1 cellular context compared by ENCODE assay signal in the genomic region with DNA sequence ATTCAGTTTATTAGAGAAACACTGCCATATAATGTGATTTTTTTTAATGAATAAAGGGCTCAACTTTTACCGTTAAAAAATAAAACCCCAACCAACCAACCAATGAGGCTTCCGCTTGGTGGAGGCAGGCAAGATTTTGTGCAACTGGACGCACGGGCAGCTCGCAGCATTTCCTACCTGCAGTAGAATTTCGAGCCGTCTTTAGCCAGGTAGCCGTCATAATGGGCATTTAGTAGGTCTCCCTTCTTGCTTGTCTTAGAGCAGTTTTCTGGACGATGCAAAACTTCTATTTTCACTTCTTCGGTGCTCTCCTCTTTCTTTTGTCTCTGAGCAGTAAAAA.
TF ChIP-seq lines count a peak whose summit lies in the region.

No MANE protein-coding gene starts in this region.

TF ChIP-seq in HepG2, 621 proteins besides CTCF, POLR2A, EP300 and RAD21:
- TF ChIP-seq RELA (CRISPR knock-in tag; IDR thresholded peaks at IDR 0.05) (no peak), ZSCAN12 (CRISPR knock-in tag; IDR thresholded peaks at IDR 0.05) (0 out of 2 replicates have a peak, but pooled peaks have one; percentile 65), ELF1 (CRISPR knock-in tag; IDR thresholded peaks at IDR 0.05) (0 out of 2 replicates have a peak, but pooled peaks have one; percentile 0), ZNF569 (CRISPR knock-in tag; IDR thresholded peaks at IDR 0.05; ENCODE audit: borderline replicate concordance) (no peak), CAMTA2 (CRISPR knock-in tag; IDR thresholded peaks at IDR 0.05; ENCODE audit: borderline replicate concordance) (0 out of 2 replicates have a peak, but pooled peaks have one; percentile 10), ZNF746 (CRISPR knock-in tag; IDR thresholded peaks at IDR 0.05) (peak; percentile 17; the same call in 1 of the 2 replicates), DNMT1 (CRISPR knock-in tag; IDR thresholded peaks at IDR 0.05) (peak; percentile 23; the same call in 1 of the 2 replicates), ZNF629 (CRISPR knock-in tag; conservative IDR thresholded peaks at IDR 0.05) (no peak), ZNF724P (CRISPR knock-in tag; IDR thresholded peaks at IDR 0.05; ENCODE audit: borderline replicate concordance) (0 out of 2 replicates have a peak, but pooled peaks have one; percentile 40), CBX2 (IDR thresholded peaks at IDR 0.05; ENCODE audit: low read depth, low read length) (no peak), CBX2 (CRISPR knock-in tag; IDR thresholded peaks at IDR 0.05; ENCODE audit: low read depth) (no peak), HNF4G (IDR thresholded peaks at IDR 0.05; ENCODE audit: borderline replicate concordance, low read depth, low read length) (0 out of 2 replicates have a peak, but pooled peaks have one; percentile 0), HNF4G (CRISPR knock-in tag; IDR thresholded peaks at IDR 0.05; ENCODE audit: borderline replicate concordance, low read depth) (no peak), ZNF773 (CRISPR knock-in tag; IDR thresholded peaks at IDR 0.05; ENCODE audit: borderline replicate concordance) (0 out of 2 replicates have a peak, but pooled peaks have one; percentile 35), EEA1 (CRISPR knock-in tag; IDR thresholded peaks at IDR 0.05; ENCODE audit: borderline replicate concordance) (no peak), MYC (CRISPR knock-in tag; IDR thresholded peaks at IDR 0.05; ENCODE audit: borderline replicate concordance) (no peak), MTF2 (CRISPR knock-in tag; IDR thresholded peaks at IDR 0.05; ENCODE audit: borderline replicate concordance) (0 out of 2 replicates have a peak, but pooled peaks have one; percentile 6), GATAD1 (CRISPR knock-in tag; IDR thresholded peaks at IDR 0.05) (no peak), NFIC (IDR thresholded peaks at IDR 0.05; ENCODE audit: low read length) (0 out of 2 replicates have a peak, but pooled peaks have one; percentile 12), ELF4 (CRISPR knock-in tag; IDR thresholded peaks at IDR 0.05; ENCODE audit: borderline replicate concordance) (0 out of 2 replicates have a peak, but pooled peaks have one; percentile 4), KDM5A (IDR thresholded peaks at IDR 0.05; ENCODE audit: borderline replicate concordance, low read length) (peak; percentile 75; the same call in 1 of the 2 replicates), GTF2F1 (IDR thresholded peaks at IDR 0.05; ENCODE audit: low read length) (0 out of 2 replicates have a peak, but pooled peaks have one; percentile 1), ZNF557 (CRISPR knock-in tag; IDR thresholded peaks at IDR 0.05) (peak; percentile 85; the same call in 1 of the 2 replicates), MBD4 (IDR thresholded peaks at IDR 0.05; ENCODE audit: borderline replicate concordance, low read length) (0 out of 2 replicates have a peak, but pooled peaks have one; percentile 51), PHF21A (CRISPR knock-in tag; IDR thresholded peaks at IDR 0.05) (no peak)
- TF ChIP-seq, protein P1, sequence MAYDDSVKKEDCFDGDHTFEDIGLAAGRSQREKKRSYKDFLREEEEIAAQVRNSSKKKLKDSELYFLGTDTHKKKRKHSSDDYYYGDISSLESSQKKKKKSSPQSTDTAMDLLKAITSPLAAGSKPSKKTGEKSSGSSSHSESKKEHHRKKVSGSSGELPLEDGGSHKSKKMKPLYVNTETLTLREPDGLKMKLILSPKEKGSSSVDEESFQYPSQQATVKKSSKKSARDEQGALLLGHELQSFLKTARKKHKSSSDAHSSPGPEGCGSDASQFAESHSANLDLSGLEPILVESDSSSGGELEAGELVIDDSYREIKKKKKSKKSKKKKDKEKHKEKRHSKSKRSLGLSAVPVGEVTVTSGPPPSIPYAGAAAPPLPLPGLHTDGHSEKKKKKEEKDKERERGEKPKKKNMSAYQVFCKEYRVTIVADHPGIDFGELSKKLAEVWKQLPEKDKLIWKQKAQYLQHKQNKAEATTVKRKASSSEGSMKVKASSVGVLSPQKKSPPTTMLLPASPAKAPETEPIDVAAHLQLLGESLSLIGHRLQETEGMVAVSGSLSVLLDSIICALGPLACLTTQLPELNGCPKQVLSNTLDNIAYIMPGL (CRISPR knock-in tag; IDR thresholded peaks at IDR 0.05; ENCODE audit: borderline replicate concordance in 1 of 2, low read depth in 1 of 2) = no peak
- TF ChIP-seq, protein P2, sequence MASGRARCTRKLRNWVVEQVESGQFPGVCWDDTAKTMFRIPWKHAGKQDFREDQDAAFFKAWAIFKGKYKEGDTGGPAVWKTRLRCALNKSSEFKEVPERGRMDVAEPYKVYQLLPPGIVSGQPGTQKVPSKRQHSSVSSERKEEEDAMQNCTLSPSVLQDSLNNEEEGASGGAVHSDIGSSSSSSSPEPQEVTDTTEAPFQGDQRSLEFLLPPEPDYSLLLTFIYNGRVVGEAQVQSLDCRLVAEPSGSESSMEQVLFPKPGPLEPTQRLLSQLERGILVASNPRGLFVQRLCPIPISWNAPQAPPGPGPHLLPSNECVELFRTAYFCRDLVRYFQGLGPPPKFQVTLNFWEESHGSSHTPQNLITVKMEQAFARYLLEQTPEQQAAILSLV (CRISPR knock-in tag; IDR thresholded peaks at IDR 0.05; ENCODE audit: borderline replicate concordance) = no peak
- TF ChIP-seq, protein P3, sequence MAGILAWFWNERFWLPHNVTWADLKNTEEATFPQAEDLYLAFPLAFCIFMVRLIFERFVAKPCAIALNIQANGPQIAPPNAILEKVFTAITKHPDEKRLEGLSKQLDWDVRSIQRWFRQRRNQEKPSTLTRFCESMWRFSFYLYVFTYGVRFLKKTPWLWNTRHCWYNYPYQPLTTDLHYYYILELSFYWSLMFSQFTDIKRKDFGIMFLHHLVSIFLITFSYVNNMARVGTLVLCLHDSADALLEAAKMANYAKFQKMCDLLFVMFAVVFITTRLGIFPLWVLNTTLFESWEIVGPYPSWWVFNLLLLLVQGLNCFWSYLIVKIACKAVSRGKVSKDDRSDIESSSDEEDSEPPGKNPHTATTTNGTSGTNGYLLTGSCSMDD (CRISPR knock-in tag; IDR thresholded peaks at IDR 0.05) = 0 out of 2 replicates have a peak, but pooled peaks have one; percentile 35
- TF ChIP-seq, protein P4, sequence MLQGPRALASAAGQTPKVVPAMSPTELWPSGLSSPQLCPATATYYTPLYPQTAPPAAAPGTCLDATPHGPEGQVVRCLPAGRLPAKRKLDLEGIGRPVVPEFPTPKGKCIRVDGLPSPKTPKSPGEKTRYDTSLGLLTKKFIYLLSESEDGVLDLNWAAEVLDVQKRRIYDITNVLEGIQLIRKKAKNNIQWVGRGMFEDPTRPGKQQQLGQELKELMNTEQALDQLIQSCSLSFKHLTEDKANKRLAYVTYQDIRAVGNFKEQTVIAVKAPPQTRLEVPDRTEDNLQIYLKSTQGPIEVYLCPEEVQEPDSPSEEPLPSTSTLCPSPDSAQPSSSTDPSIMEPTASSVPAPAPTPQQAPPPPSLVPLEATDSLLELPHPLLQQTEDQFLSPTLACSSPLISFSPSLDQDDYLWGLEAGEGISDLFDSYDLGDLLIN (CRISPR knock-in tag; IDR thresholded peaks at IDR 0.05; ENCODE audit: borderline replicate concordance) = 0 out of 2 replicates have a peak, but pooled peaks have one; percentile 79
- TF ChIP-seq, protein P5, sequence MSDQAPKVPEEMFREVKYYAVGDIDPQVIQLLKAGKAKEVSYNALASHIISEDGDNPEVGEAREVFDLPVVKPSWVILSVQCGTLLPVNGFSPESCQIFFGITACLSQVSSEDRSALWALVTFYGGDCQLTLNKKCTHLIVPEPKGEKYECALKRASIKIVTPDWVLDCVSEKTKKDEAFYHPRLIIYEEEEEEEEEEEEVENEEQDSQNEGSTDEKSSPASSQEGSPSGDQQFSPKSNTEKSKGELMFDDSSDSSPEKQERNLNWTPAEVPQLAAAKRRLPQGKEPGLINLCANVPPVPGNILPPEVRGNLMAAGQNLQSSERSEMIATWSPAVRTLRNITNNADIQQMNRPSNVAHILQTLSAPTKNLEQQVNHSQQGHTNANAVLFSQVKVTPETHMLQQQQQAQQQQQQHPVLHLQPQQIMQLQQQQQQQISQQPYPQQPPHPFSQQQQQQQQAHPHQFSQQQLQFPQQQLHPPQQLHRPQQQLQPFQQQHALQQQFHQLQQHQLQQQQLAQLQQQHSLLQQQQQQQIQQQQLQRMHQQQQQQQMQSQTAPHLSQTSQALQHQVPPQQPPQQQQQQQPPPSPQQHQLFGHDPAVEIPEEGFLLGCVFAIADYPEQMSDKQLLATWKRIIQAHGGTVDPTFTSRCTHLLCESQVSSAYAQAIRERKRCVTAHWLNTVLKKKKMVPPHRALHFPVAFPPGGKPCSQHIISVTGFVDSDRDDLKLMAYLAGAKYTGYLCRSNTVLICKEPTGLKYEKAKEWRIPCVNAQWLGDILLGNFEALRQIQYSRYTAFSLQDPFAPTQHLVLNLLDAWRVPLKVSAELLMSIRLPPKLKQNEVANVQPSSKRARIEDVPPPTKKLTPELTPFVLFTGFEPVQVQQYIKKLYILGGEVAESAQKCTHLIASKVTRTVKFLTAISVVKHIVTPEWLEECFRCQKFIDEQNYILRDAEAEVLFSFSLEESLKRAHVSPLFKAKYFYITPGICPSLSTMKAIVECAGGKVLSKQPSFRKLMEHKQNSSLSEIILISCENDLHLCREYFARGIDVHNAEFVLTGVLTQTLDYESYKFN (CRISPR knock-in tag; conservative IDR thresholded peaks at IDR 0.05) = no peak
- TF ChIP-seq, protein P6, sequence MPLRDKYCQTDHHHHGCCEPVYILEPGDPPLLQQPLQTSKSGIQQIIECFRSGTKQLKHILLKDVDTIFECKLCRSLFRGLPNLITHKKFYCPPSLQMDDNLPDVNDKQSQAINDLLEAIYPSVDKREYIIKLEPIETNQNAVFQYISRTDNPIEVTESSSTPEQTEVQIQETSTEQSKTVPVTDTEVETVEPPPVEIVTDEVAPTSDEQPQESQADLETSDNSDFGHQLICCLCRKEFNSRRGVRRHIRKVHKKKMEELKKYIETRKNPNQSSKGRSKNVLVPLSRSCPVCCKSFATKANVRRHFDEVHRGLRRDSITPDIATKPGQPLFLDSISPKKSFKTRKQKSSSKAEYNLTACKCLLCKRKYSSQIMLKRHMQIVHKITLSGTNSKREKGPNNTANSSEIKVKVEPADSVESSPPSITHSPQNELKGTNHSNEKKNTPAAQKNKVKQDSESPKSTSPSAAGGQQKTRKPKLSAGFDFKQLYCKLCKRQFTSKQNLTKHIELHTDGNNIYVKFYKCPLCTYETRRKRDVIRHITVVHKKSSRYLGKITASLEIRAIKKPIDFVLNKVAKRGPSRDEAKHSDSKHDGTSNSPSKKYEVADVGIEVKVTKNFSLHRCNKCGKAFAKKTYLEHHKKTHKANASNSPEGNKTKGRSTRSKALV (CRISPR knock-in tag; IDR thresholded peaks at IDR 0.05) = peak; percentile 52; the same call in 1 of the 2 replicates
- TF ChIP-seq, protein P7, sequence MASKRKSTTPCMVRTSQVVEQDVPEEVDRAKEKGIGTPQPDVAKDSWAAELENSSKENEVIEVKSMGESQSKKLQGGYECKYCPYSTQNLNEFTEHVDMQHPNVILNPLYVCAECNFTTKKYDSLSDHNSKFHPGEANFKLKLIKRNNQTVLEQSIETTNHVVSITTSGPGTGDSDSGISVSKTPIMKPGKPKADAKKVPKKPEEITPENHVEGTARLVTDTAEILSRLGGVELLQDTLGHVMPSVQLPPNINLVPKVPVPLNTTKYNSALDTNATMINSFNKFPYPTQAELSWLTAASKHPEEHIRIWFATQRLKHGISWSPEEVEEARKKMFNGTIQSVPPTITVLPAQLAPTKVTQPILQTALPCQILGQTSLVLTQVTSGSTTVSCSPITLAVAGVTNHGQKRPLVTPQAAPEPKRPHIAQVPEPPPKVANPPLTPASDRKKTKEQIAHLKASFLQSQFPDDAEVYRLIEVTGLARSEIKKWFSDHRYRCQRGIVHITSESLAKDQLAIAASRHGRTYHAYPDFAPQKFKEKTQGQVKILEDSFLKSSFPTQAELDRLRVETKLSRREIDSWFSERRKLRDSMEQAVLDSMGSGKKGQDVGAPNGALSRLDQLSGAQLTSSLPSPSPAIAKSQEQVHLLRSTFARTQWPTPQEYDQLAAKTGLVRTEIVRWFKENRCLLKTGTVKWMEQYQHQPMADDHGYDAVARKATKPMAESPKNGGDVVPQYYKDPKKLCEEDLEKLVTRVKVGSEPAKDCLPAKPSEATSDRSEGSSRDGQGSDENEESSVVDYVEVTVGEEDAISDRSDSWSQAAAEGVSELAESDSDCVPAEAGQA (IDR thresholded peaks at IDR 0.05; ENCODE audit: low read depth) = no peak
- TF ChIP-seq, protein P7 (CRISPR knock-in tag; IDR thresholded peaks at IDR 0.05; ENCODE audit: borderline replicate concordance) = peak; percentile 60; the same call in 1 of the 2 replicates
- TF ChIP-seq, protein P8, sequence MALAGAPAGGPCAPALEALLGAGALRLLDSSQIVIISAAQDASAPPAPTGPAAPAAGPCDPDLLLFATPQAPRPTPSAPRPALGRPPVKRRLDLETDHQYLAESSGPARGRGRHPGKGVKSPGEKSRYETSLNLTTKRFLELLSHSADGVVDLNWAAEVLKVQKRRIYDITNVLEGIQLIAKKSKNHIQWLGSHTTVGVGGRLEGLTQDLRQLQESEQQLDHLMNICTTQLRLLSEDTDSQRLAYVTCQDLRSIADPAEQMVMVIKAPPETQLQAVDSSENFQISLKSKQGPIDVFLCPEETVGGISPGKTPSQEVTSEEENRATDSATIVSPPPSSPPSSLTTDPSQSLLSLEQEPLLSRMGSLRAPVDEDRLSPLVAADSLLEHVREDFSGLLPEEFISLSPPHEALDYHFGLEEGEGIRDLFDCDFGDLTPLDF (CRISPR knock-in tag; IDR thresholded peaks at IDR 0.05) = 0 out of 2 replicates have a peak, but pooled peaks have one; percentile 71
